In the genomic region with DNA sequence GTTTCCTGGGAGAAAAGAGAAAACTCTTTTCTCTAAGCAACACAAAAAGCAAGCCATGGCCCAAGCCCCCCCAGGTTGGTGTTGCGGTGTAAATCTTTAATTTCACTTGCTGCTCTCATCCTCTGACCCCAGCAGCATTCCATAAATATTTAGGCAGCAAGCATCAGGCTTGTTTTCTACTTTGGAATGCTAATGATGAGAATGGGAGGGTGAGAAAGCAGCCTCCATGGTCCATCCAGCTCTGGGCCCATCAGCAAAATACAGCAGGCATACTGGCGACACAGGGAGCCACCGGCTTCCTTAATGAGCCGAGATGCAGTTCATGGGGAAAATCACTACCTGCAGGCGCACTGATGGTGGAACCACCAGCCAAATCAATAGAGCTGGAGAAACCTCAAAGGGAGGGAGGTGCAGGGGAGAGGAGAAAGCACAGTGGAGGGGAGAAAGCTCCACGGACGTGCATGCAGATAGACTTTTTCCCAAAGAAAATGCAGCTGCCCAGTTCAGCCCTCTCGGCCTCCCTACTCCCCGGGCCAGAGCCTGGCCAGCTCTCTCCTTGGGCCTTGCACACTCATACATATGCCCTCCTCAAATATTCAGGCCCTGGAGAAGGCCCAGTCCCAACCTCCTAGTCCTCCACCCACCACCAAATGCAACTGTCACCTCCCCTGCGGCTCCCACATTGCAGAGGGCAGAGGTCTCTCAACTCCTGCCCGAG, we compare ENCODE assay signal across 15 cellular contexts.
"Had no signal": no experiment of that assay in that cellular context is flagged by ENCODE, and none has a peak within 500 bp of the region (broad histone marks: within the 10 kb centered on the region; RNA-seq: fewer than 3 reads in every experiment).

No MANE protein-coding gene starts in this region.

- ATAC-seq: activated CD8-positive, alpha-beta T cell treated with anti-CD3 and anti-CD28 coated beads, Interleukin-2, amount 10 ng/mL, durations not matched to agents 7 days and 5 days; effector memory CD8-positive, alpha-beta T cell; left lung; pancreas had no signal

- H3K36me3 ChIP-seq: ascending aorta, left lung, pancreas had no signal

- H3K9me3 ChIP-seq: ascending aorta, pancreas had no signal

- H3K27ac ChIP-seq: ascending aorta, left lung, pancreas, skin epidermis, VCaP had no signal

- H3K4me1 Mint-ChIP-seq: immature natural killer cell had no signal

- H3K27ac Mint-ChIP-seq: activated CD8-positive, alpha-beta T cell treated with anti-CD3 and anti-CD28 coated beads, Interleukin-2, amount 10 ng/mL, durations not matched to agents 7 days and 5 days; effector memory CD8-positive, alpha-beta T cell; immature natural killer cell; nephron had no signal

- H3K27me3 ChIP-seq: ascending aorta, left lung, pancreas had no signal

- DNase-seq: activated CD4-positive, alpha-beta T cell treated with anti-CD3 and anti-CD28 coated beads for 48 hours; activated CD8-positive, alpha-beta memory T cell treated with anti-CD3 and anti-CD28 coated beads, Interleukin-2, amount 50 U/mL, for 48 hours; activated CD8-positive, alpha-beta T cell treated with anti-CD3 and anti-CD28 coated beads, Interleukin-2, amount 10 ng/mL, durations not matched to agents 7 days and 5 days; activated naive CD4-positive, alpha-beta T cell; cortex of kidney; effector memory CD8-positive, alpha-beta T cell; immature natural killer cell; left lung; pancreas; retina; T-helper 1 cell had no signal

- H3K4me3 Mint-ChIP-seq: activated CD8-positive, alpha-beta T cell treated with anti-CD3 and anti-CD28 coated beads, Interleukin-2, amount 10 ng/mL, durations not matched to agents 7 days and 5 days; effector memory CD8-positive, alpha-beta T cell; immature natural killer cell; nephron had no signal

- H3K4me1 ChIP-seq: ascending aorta, left lung, pancreas had no signal

- H3K4me3 ChIP-seq: ascending aorta, left lung, pancreas, skin epidermis had no signal

- H3K9me3 Mint-ChIP-seq: effector memory CD8-positive, alpha-beta T cell; immature natural killer cell had no signal
